Comparison of ENCODE assay signal across 1 cellular context in the genomic region with DNA sequence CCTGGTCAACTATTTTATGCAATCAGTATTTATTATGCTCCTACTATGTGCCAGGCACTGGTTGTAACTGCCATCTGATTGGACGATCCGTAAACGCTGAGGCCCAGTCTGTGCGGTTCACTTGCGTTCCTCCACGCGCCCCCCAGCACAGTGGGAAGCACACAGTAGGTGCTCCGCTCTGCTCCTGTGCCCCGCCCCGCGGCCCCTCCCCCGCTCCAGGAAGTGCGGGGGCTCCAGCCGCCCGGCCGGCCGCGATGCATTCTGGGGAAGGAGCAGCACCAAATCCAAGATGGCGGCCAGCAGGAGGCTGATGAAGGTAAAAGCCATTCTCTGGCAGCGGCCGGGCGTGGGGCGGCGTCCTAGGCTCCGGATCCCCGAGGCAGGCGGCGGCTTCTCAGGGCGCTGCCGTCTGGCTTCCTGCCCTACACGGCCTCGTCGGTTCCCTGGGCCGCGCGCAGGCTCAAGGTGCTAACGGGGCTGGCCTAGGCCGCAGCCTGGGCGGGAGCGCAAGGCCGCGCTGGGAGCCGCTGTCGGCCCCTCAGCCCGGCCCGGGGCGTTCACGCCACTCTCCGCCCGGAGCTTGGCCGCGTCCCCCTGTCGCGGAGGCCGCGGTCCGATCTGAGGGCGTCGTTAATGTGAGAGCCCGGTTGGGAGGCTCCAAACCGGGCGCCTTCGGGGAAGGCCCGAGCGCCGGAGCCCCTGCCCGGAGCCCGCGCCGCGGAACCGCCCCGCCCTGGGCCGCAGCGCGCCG.
A peak's percentile ranks its signal among the peaks of the same experiment; 100 is the strongest.
TF ChIP-seq lines count a peak whose summit lies in the region.

A gene (plus strand): TSS at position 259 of the 751 bp plus-strand sequence. CDS start 31 bp downstream, at position 290.

TF ChIP-seq in HepG2, 621 proteins besides CTCF, POLR2A, EP300 and RAD21 (continued from another document and continues in another):
- TF ChIP-seq POGZ (CRISPR knock-in tag; IDR thresholded peaks at IDR 0.05): peak; percentile 65
- TF ChIP-seq, protein P1, sequence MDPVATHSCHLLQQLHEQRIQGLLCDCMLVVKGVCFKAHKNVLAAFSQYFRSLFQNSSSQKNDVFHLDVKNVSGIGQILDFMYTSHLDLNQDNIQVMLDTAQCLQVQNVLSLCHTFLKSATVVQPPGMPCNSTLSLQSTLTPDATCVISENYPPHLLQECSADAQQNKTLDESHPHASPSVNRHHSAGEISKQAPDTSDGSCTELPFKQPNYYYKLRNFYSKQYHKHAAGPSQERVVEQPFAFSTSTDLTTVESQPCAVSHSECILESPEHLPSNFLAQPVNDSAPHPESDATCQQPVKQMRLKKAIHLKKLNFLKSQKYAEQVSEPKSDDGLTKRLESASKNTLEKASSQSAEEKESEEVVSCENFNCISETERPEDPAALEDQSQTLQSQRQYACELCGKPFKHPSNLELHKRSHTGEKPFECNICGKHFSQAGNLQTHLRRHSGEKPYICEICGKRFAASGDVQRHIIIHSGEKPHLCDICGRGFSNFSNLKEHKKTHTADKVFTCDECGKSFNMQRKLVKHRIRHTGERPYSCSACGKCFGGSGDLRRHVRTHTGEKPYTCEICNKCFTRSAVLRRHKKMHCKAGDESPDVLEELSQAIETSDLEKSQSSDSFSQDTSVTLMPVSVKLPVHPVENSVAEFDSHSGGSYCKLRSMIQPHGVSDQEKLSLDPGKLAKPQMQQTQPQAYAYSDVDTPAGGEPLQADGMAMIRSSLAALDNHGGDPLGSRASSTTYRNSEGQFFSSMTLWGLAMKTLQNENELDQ (CRISPR knock-in tag; IDR thresholded peaks at IDR 0.05; ENCODE audit: borderline replicate concordance): no peak
- TF ChIP-seq DMAP1 (CRISPR knock-in tag; IDR thresholded peaks at IDR 0.05): peak; percentile 83; the same call in 1 of the 2 replicates
- TF ChIP-seq, protein P2, sequence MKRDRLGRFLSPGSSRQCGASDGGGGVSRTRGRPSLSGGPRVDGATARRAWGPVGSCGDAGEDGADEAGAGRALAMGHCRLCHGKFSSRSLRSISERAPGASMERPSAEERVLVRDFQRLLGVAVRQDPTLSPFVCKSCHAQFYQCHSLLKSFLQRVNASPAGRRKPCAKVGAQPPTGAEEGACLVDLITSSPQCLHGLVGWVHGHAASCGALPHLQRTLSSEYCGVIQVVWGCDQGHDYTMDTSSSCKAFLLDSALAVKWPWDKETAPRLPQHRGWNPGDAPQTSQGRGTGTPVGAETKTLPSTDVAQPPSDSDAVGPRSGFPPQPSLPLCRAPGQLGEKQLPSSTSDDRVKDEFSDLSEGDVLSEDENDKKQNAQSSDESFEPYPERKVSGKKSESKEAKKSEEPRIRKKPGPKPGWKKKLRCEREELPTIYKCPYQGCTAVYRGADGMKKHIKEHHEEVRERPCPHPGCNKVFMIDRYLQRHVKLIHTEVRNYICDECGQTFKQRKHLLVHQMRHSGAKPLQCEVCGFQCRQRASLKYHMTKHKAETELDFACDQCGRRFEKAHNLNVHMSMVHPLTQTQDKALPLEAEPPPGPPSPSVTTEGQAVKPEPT (CRISPR knock-in tag; IDR thresholded peaks at IDR 0.05; ENCODE audit: low read depth): peak; percentile 76
- TF ChIP-seq, protein P3, sequence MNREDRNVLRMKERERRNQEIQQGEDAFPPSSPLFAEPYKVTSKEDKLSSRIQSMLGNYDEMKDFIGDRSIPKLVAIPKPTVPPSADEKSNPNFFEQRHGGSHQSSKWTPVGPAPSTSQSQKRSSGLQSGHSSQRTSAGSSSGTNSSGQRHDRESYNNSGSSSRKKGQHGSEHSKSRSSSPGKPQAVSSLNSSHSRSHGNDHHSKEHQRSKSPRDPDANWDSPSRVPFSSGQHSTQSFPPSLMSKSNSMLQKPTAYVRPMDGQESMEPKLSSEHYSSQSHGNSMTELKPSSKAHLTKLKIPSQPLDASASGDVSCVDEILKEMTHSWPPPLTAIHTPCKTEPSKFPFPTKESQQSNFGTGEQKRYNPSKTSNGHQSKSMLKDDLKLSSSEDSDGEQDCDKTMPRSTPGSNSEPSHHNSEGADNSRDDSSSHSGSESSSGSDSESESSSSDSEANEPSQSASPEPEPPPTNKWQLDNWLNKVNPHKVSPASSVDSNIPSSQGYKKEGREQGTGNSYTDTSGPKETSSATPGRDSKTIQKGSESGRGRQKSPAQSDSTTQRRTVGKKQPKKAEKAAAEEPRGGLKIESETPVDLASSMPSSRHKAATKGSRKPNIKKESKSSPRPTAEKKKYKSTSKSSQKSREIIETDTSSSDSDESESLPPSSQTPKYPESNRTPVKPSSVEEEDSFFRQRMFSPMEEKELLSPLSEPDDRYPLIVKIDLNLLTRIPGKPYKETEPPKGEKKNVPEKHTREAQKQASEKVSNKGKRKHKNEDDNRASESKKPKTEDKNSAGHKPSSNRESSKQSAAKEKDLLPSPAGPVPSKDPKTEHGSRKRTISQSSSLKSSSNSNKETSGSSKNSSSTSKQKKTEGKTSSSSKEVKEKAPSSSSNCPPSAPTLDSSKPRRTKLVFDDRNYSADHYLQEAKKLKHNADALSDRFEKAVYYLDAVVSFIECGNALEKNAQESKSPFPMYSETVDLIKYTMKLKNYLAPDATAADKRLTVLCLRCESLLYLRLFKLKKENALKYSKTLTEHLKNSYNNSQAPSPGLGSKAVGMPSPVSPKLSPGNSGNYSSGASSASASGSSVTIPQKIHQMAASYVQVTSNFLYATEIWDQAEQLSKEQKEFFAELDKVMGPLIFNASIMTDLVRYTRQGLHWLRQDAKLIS (CRISPR knock-in tag; IDR thresholded peaks at IDR 0.05): no peak
- TF ChIP-seq CBFB (CRISPR knock-in tag; IDR thresholded peaks at IDR 0.05): peak; percentile 70
- peak; percentile 85; the same call in 1 of the 2 replicates for TF ChIP-seq ZNF232 (CRISPR knock-in tag; IDR thresholded peaks at IDR 0.05; ENCODE audit: borderline replicate concordance)
- TF ChIP-seq NCOR1 (IDR thresholded peaks at IDR 0.05; ENCODE audit: borderline replicate concordance, low read length): no peak
- TF ChIP-seq FOXA3 (CRISPR knock-in tag; IDR thresholded peaks at IDR 0.05): no peak; the same call in 1 of the 2 replicates
- 0 out of 2 replicates have a peak, but pooled peaks have one; percentile 72 for TF ChIP-seq TMF1 (CRISPR knock-in tag; IDR thresholded peaks at IDR 0.05; ENCODE audit: low read depth)
- TF ChIP-seq NCOA1 (CRISPR knock-in tag; IDR thresholded peaks at IDR 0.05): no peak
- TF ChIP-seq ZNF781 (CRISPR knock-in tag; IDR thresholded peaks at IDR 0.05; ENCODE audit: borderline replicate concordance, not compliant biosample characterization): peak; percentile 59
- TF ChIP-seq GTF3A (CRISPR knock-in tag; conservative IDR thresholded peaks at IDR 0.05): no peak
- TF ChIP-seq MAFK (conservative IDR thresholded peaks at IDR 0.05 in 1 of 2, IDR thresholded peaks at IDR 0.05 in 1 of 2; ENCODE audit: low read length in 2 of 2): no peak
- no peak for TF ChIP-seq PAF1 (CRISPR knock-in tag; IDR thresholded peaks at IDR 0.05)
- TF ChIP-seq, protein P4, sequence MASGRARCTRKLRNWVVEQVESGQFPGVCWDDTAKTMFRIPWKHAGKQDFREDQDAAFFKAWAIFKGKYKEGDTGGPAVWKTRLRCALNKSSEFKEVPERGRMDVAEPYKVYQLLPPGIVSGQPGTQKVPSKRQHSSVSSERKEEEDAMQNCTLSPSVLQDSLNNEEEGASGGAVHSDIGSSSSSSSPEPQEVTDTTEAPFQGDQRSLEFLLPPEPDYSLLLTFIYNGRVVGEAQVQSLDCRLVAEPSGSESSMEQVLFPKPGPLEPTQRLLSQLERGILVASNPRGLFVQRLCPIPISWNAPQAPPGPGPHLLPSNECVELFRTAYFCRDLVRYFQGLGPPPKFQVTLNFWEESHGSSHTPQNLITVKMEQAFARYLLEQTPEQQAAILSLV (CRISPR knock-in tag; IDR thresholded peaks at IDR 0.05; ENCODE audit: borderline replicate concordance): peak; percentile 66; the same call in 1 of the 2 replicates
- TF ChIP-seq, protein P5, sequence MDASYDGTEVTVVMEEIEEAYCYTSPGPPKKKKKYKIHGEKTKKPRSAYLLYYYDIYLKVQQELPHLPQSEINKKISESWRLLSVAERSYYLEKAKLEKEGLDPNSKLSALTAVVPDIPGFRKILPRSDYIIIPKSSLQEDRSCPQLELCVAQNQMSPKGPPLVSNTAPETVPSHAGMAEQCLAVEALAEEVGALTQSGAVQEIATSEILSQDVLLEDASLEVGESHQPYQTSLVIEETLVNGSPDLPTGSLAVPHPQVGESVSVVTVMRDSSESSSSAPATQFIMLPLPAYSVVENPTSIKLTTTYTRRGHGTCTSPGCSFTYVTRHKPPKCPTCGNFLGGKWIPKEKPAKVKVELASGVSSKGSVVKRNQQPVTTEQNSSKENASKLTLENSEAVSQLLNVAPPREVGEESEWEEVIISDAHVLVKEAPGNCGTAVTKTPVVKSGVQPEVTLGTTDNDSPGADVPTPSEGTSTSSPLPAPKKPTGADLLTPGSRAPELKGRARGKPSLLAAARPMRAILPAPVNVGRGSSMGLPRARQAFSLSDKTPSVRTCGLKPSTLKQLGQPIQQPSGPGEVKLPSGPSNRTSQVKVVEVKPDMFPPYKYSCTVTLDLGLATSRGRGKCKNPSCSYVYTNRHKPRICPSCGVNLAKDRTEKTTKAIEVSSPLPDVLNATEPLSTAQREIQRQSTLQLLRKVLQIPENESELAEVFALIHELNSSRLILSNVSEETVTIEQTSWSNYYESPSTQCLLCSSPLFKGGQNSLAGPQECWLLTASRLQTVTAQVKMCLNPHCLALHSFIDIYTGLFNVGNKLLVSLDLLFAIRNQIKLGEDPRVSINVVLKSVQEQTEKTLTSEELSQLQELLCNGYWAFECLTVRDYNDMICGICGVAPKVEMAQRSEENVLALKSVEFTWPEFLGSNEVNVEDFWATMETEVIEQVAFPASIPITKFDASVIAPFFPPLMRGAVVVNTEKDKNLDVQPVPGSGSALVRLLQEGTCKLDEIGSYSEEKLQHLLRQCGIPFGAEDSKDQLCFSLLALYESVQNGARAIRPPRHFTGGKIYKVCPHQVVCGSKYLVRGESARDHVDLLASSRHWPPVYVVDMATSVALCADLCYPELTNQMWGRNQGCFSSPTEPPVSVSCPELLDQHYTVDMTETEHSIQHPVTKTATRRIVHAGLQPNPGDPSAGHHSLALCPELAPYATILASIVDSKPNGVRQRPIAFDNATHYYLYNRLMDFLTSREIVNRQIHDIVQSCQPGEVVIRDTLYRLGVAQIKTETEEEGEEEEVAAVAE (CRISPR knock-in tag; IDR thresholded peaks at IDR 0.05; ENCODE audit: borderline replicate concordance): peak; percentile 62; the same call in 1 of the 2 replicates
- TF ChIP-seq BORCS8-MEF2B (CRISPR knock-in tag; IDR thresholded peaks at IDR 0.05): peak; percentile 87
- TF ChIP-seq, protein P6, sequence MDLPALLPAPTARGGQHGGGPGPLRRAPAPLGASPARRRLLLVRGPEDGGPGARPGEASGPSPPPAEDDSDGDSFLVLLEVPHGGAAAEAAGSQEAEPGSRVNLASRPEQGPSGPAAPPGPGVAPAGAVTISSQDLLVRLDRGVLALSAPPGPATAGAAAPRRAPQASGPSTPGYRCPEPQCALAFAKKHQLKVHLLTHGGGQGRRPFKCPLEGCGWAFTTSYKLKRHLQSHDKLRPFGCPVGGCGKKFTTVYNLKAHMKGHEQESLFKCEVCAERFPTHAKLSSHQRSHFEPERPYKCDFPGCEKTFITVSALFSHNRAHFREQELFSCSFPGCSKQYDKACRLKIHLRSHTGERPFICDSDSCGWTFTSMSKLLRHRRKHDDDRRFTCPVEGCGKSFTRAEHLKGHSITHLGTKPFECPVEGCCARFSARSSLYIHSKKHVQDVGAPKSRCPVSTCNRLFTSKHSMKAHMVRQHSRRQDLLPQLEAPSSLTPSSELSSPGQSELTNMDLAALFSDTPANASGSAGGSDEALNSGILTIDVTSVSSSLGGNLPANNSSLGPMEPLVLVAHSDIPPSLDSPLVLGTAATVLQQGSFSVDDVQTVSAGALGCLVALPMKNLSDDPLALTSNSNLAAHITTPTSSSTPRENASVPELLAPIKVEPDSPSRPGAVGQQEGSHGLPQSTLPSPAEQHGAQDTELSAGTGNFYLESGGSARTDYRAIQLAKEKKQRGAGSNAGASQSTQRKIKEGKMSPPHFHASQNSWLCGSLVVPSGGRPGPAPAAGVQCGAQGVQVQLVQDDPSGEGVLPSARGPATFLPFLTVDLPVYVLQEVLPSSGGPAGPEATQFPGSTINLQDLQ (CRISPR knock-in tag; IDR thresholded peaks at IDR 0.05): peak; percentile 49
- TF ChIP-seq, protein P7, sequence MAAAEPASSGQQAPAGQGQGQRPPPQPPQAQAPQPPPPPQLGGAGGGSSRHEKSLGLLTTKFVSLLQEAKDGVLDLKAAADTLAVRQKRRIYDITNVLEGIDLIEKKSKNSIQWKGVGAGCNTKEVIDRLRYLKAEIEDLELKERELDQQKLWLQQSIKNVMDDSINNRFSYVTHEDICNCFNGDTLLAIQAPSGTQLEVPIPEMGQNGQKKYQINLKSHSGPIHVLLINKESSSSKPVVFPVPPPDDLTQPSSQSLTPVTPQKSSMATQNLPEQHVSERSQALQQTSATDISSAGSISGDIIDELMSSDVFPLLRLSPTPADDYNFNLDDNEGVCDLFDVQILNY (CRISPR knock-in tag; conservative IDR thresholded peaks at IDR 0.05): 0 out of 2 replicates have a peak, but pooled peaks have one; percentile 42
- peak; percentile 90 for TF ChIP-seq ZNF615 (CRISPR knock-in tag; IDR thresholded peaks at IDR 0.05; ENCODE audit: borderline replicate concordance)
- TF ChIP-seq, protein P8, sequence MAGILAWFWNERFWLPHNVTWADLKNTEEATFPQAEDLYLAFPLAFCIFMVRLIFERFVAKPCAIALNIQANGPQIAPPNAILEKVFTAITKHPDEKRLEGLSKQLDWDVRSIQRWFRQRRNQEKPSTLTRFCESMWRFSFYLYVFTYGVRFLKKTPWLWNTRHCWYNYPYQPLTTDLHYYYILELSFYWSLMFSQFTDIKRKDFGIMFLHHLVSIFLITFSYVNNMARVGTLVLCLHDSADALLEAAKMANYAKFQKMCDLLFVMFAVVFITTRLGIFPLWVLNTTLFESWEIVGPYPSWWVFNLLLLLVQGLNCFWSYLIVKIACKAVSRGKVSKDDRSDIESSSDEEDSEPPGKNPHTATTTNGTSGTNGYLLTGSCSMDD (CRISPR knock-in tag; IDR thresholded peaks at IDR 0.05): no peak; the same call in 1 of the 2 replicates
- TF ChIP-seq, protein P9, sequence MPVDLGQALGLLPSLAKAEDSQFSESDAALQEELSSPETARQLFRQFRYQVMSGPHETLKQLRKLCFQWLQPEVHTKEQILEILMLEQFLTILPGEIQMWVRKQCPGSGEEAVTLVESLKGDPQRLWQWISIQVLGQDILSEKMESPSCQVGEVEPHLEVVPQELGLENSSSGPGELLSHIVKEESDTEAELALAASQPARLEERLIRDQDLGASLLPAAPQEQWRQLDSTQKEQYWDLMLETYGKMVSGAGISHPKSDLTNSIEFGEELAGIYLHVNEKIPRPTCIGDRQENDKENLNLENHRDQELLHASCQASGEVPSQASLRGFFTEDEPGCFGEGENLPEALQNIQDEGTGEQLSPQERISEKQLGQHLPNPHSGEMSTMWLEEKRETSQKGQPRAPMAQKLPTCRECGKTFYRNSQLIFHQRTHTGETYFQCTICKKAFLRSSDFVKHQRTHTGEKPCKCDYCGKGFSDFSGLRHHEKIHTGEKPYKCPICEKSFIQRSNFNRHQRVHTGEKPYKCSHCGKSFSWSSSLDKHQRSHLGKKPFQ (CRISPR knock-in tag; IDR thresholded peaks at IDR 0.05; ENCODE audit: insufficient replicate concordance): peak; percentile 77
- TF ChIP-seq, protein P10, sequence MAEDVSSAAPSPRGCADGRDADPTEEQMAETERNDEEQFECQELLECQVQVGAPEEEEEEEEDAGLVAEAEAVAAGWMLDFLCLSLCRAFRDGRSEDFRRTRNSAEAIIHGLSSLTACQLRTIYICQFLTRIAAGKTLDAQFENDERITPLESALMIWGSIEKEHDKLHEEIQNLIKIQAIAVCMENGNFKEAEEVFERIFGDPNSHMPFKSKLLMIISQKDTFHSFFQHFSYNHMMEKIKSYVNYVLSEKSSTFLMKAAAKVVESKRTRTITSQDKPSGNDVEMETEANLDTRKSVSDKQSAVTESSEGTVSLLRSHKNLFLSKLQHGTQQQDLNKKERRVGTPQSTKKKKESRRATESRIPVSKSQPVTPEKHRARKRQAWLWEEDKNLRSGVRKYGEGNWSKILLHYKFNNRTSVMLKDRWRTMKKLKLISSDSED (CRISPR knock-in tag; IDR thresholded peaks at IDR 0.05): no peak
- no peak for TF ChIP-seq SP4 (CRISPR knock-in tag; IDR thresholded peaks at IDR 0.05)
- TF ChIP-seq KAT8 (CRISPR knock-in tag; IDR thresholded peaks at IDR 0.05): peak; percentile 86
